In genomic region chr18:79439201-79440023, GRCh38 we compare ENCODE assay signal across 14 cellular contexts. TPM values are rescaled to one million over a fixed set of nuclear protein-coding genes. Genes with fewer than 3 reads are reported as not detected.
DNase-seq lines count a peak whose midpoint lies in the region; ATAC-seq, FAIRE-seq and TF ChIP-seq lines count a peak whose summit lies in the region.
"Had no signal": no experiment of that assay in that cellular context is flagged by ENCODE, and none has a peak within 500 bp of the region (broad histone marks: within the 10 kb centered on the region; RNA-seq: fewer than 3 reads in every experiment).

No MANE protein-coding gene starts in this region.

- DNase-seq in CD4-positive, alpha-beta memory T cell = peak; percentile 21 to 54 (median 28)
- peak; percentile 19 for DNase-seq in T-helper 2 cell treated with Interferon-gamma antibody and Interleukin-4, amounts not matched to agents 5 μg/mL and 100 μg/mL, for 36 hours (ENCODE audit: low spot score)
- DNase-seq in K562 (ENCODE audit: extremely low read depth in 1 of 4, low spot score in 3 of 4) (peak; percentile 24 to 49 (median 38)), small intestine (no peak), NOMO-1 treated with dmso at 0.1 percent for 144 hours (lab: John Stamatoyannopoulos, UW; ENCODE audit: unreplicated experiment) (no peak)
- DNase-seq: DMS 273 treated with DMSO at 0.1 percent for 48 hours, NCI-H2107 had no signal

- in situ Hi-C loops in K562 (cut with MboI) = no loop called here

- no peak for TF ChIP-seq EP300 in K562 (IDR thresholded peaks at IDR 0.05; ENCODE audit: low read length)

- peaks cover 27 to 70% (median 45%) of the 10 kb centered on the region in 4 donors for H3K4me1 Mint-ChIP-seq in CD4-positive, alpha-beta memory T cell
- peaks cover 11% of the 10 kb centered on the region for H3K4me1 Mint-ChIP-seq in T-helper 2 cell treated with Interferon-gamma antibody and Interleukin-4, amounts not matched to agents 5 μg/mL and 100 μg/mL, for 36 hours (ENCODE audit: low read depth)

- no peaks in the 10 kb centered on the region for H3K9me1 ChIP-seq in K562 (ENCODE audit: control insufficient read depth, insufficient read depth, low read length)

- no peak for TF ChIP-seq CTCF in K562 (IDR thresholded peaks at IDR 0.05 in 2 of 3, conservative IDR thresholded peaks at IDR 0.05 in 1 of 3; ENCODE audit: insufficient read depth in 2 of 3, low read depth in 1 of 3, low read length in 3 of 3)

- no peak for TF ChIP-seq POLR2A in K562 (conservative IDR thresholded peaks at IDR 0.05)

- intact Hi-C loops in CD4-positive, alpha-beta memory T cell (cut with micrococcal nuclease) = loop anchor here (5.0 kb wide), 1 partner anchor 37 kb away; no protein-coding TSS in a partner anchor
- intact Hi-C loops in K562 (cut with micrococcal nuclease) = no loop called here

- no peaks in the 10 kb centered on the region for H3K27me3 ChIP-seq in CD4-positive, alpha-beta memory T cell (ENCODE audit: insufficient read depth, low read length)
- no peaks in the 10 kb centered on the region for H3K27me3 ChIP-seq in K562 (ENCODE audit: control insufficient read depth in 2 of 2, insufficient read depth in 2 of 2, low read length in 2 of 2)
- H3K27me3 ChIP-seq in skeletal muscle tissue (ENCODE audit: control insufficient read depth in 3 of 3, insufficient read depth in 3 of 3, low read length in 3 of 3) = no peaks in the 10 kb centered on the region
- no peaks in the 10 kb centered on the region for H3K27me3 ChIP-seq in small intestine (ENCODE audit: control insufficient read depth in 2 of 2, insufficient read depth in 2 of 2, low read length in 2 of 2)

- CTCF ChIA-PET in CD4-positive, alpha-beta memory T cell (lab: Charles Lee; ENCODE audit: partially characterized antibody) = interaction anchor here (1.1 to 1.7 kb wide), 2 partner anchors 42 to 100 kb away, joined by 3 to 6 read pairs; no protein-coding TSS in a partner anchor
- CTCF ChIA-PET in K562 (lab: Yijun Ruan, JAX; ENCODE audit: low intra/inter-chr PET ratio) = no interaction called here

- no peak overlapping the region for H3K4me2 ChIP-seq in K562 (ENCODE audit: insufficient read depth, low read length)

- H3K27me3 Mint-ChIP-seq in CD4-positive, alpha-beta memory T cell = no peaks in the 10 kb centered on the region
- no peaks in the 10 kb centered on the region for H3K27me3 Mint-ChIP-seq in T-helper 2 cell treated with Interferon-gamma antibody and Interleukin-4, amounts not matched to agents 5 μg/mL and 100 μg/mL, for 36 hours (ENCODE audit: low read depth)
- H3K27me3 Mint-ChIP-seq: central memory CD8-positive, alpha-beta T cell had no signal

- H3K36me3 Mint-ChIP-seq in CD4-positive, alpha-beta memory T cell = peaks cover 7 to 47% of the 10 kb centered on the region in 2 donors
- H3K36me3 Mint-ChIP-seq in T-helper 2 cell treated with Interferon-gamma antibody and Interleukin-4, amounts not matched to agents 5 μg/mL and 100 μg/mL, for 36 hours (ENCODE audit: low read depth) = peaks cover 1% of the 10 kb centered on the region

- POLR2A ChIA-PET in CD4-positive, alpha-beta memory T cell (lab: Charles Lee; ENCODE audit: partially characterized antibody) = interaction anchor here (1.4 to 1.9 kb wide), 2 partner anchors 46 to 84 kb away, joined by 3 to 4 read pairs; no protein-coding TSS in a partner anchor
- POLR2A ChIA-PET in K562 (lab: Yijun Ruan, JAX) = interaction anchor here (0.6 to 0.7 kb wide), 3 partner anchors 8 to 43 kb away, joined by 3 to 4 read pairs (median 4); partner anchors contain the start of gene NFATC1

- no peak overlapping the region for H2AFZ ChIP-seq in K562 (ENCODE audit: low read depth, low read length)

- H3K9ac ChIP-seq in K562 (ENCODE audit: insufficient read depth in 1 of 2, low read depth in 2 of 2, low read length in 2 of 2) = no peak overlapping the region
- peak overlapping the region; percentile 58 to 80 (median 65) for H3K9ac ChIP-seq in skeletal muscle tissue (ENCODE audit: low read depth in 1 of 3, low read length in 3 of 3)

- TF ChIP-seq RAD21 in K562 (CRISPR knock-in tag; conservative IDR thresholded peaks at IDR 0.05 in 1 of 2, IDR thresholded peaks at IDR 0.05 in 1 of 2) = no peak

- peaks cover 10% of the 10 kb centered on the region for H3K36me3 ChIP-seq in CD4-positive, alpha-beta memory T cell (ENCODE audit: insufficient read depth, low read length)
- H3K36me3 ChIP-seq in K562 (ENCODE audit: control insufficient read depth, insufficient read depth, low read length) = no peaks in the 10 kb centered on the region; the same call in 1 of the 3 replicates
- peaks cover 2 to 8% (median 8%) of the 10 kb centered on the region in 3 donors for H3K36me3 ChIP-seq in skeletal muscle tissue (ENCODE audit: control insufficient read depth in 3 of 3, insufficient read depth in 3 of 3, low read length in 3 of 3)
- H3K36me3 ChIP-seq in small intestine (ENCODE audit: control insufficient read depth in 2 of 2, insufficient read depth in 2 of 2, low read length in 2 of 2) = peaks cover 0 to 3% of the 10 kb centered on the region in 2 donors

- H3K4me3 ChIP-seq in CD4-positive, alpha-beta memory T cell (ENCODE audit: low read length in 2 of 2) = no peak overlapping the region
- H3K4me3 ChIP-seq in K562 = no peak overlapping the region
- peak overlapping the region; percentile 53 to 54 (median 54) for H3K4me3 ChIP-seq in skeletal muscle tissue (ENCODE audit: low read length in 3 of 3)
- H3K4me3 ChIP-seq in small intestine (ENCODE audit: low read depth in 1 of 2, low read length in 2 of 2) = no peak overlapping the region
- H3K4me3 ChIP-seq: skin epidermis had no signal

- peak; percentile 11 for FAIRE-seq in K562 (lab: Jason Lieb, UNC)
- FAIRE-seq in small intestine (lab: Jason Lieb, UNC) = no peak
- FAIRE-seq: urothelium cell line had no signal

- H4K20me1 ChIP-seq in K562 (replicated peaks; ENCODE audit: control insufficient read depth, insufficient read depth, low read length) = 0 out of 2 replicates have a peak, but pooled peaks cover 4% of the 10 kb centered on the region

- H3K27ac Mint-ChIP-seq in CD4-positive, alpha-beta memory T cell = peak overlapping the region in 5 of 7 donors; percentile 34 to 78 (median 76)
- no peak overlapping the region for H3K27ac Mint-ChIP-seq in T-helper 2 cell treated with Interferon-gamma antibody and Interleukin-4, amounts not matched to agents 5 μg/mL and 100 μg/mL, for 36 hours
- H3K27ac Mint-ChIP-seq: T-helper 1 cell treated with Interleukin-12 subunit alpha and Interleukin-12 subunit beta and Interleukin-4 antibody, amounts not matched to agents 30 μg/mL and 1 μg/mL, for 36 hours had no signal

- no peaks in the 10 kb centered on the region for H3K79me2 ChIP-seq in K562 (ENCODE audit: control insufficient read depth, insufficient read depth, low read length)

- H3K9me3 ChIP-seq in CD4-positive, alpha-beta memory T cell (ENCODE audit: control insufficient read depth in 1 of 2, low read length in 2 of 2) = no peaks in the 10 kb centered on the region
- H3K9me3 ChIP-seq in K562 (replicated peaks; ENCODE audit: control insufficient read depth, insufficient read depth, low read depth, low read length) (no peaks in the 10 kb centered on the region), skeletal muscle tissue (ENCODE audit: control insufficient read depth in 3 of 3, low read length in 3 of 3) (no peaks in the 10 kb centered on the region), small intestine (ENCODE audit: control insufficient read depth, low read depth) (no peaks in the 10 kb centered on the region)

- H3K27ac ChIP-seq in CD4-positive, alpha-beta memory T cell (ENCODE audit: low read depth, low read length) = no peak overlapping the region
- H3K27ac ChIP-seq in K562 (ENCODE audit: extremely low read depth, low read depth, low read length) (no peak overlapping the region), skeletal muscle tissue (ENCODE audit: low read depth, low read length) (peak overlapping the region; percentile 78), small intestine (ENCODE audit: low read depth in 1 of 2, low read length in 1 of 2) (no peak overlapping the region)

- BruUV-seq in K562 (replicated peaks; lab: Mats Ljungman, UMichigan) = no TSS peak

- peak overlapping the region in 1 of 8 donors; percentile 26 for H3K4me3 Mint-ChIP-seq in CD4-positive, alpha-beta memory T cell
- no peak overlapping the region for H3K4me3 Mint-ChIP-seq in T-helper 2 cell treated with Interferon-gamma antibody and Interleukin-4, amounts not matched to agents 5 μg/mL and 100 μg/mL, for 36 hours
- H3K4me3 Mint-ChIP-seq: central memory CD8-positive, alpha-beta T cell; T-helper 1 cell treated with Interleukin-12 subunit alpha and Interleukin-12 subunit beta and Interleukin-4 antibody, amounts not matched to agents 30 μg/mL and 1 μg/mL, for 36 hours had no signal

- peaks cover 27% of the 10 kb centered on the region for H3K4me1 ChIP-seq in CD4-positive, alpha-beta memory T cell (ENCODE audit: insufficient read depth, low read length)
- H3K4me1 ChIP-seq in K562 (replicated peaks in 1 of 2; ENCODE audit: control insufficient read depth in 2 of 2, insufficient read depth in 2 of 2, low read length in 2 of 2) (peaks cover 7 to 46% of the 10 kb centered on the region in 2 experiments; a peak in 4 of 5 replicates), skeletal muscle tissue (ENCODE audit: control insufficient read depth in 3 of 3, insufficient read depth in 3 of 3, low read length in 3 of 3) (peaks cover 14 to 59% (median 31%) of the 10 kb centered on the region in 3 donors), small intestine (ENCODE audit: control insufficient read depth in 2 of 2, insufficient read depth in 1 of 2, low read depth in 1 of 2, low read length in 1 of 2) (no peaks in the 10 kb centered on the region)

- no peaks in the 10 kb centered on the region for H3K9me3 Mint-ChIP-seq in CD4-positive, alpha-beta memory T cell
- H3K9me3 Mint-ChIP-seq in T-helper 2 cell treated with Interferon-gamma antibody and Interleukin-4, amounts not matched to agents 5 μg/mL and 100 μg/mL, for 36 hours = no peaks in the 10 kb centered on the region
- H3K9me3 Mint-ChIP-seq: central memory CD8-positive, alpha-beta T cell; T-helper 1 cell treated with Interleukin-12 subunit alpha and Interleukin-12 subunit beta and Interleukin-4 antibody, amounts not matched to agents 30 μg/mL and 1 μg/mL, for 36 hours had no signal

- ATAC-seq in K562 (peak; percentile 79), HG02884 (IDR thresholded peaks at IDR 0.05; ENCODE audit: unreplicated experiment) (no peak), SK-N-SH treated with all-trans-retinoic acid at 6 μM for 48 hours (no peak)

- 51% methylated on average over 29 of the region's 39 CpGs for WGBS in K562 (ENCODE audit: insufficient coverage, low coverage, missing lambda C conversion rate)
- WGBS in small intestine, 3 donors = 56 to 66% (median 59%) methylated on average over 39 of the region's 39 CpGs

RNA-seq across cellular contexts. Expression of gene NFATC1, which starts 43.7 kb away (rescaled TPM):
- 10 to 100 TPM; 64.3 to 69.6 TPM for total RNA-seq in CD4-positive, alpha-beta memory T cell
- polyA plus RNA-seq in CD4-positive, alpha-beta memory T cell = 10 to 100 TPM; 15.3 to 45.5 TPM
- total RNA-seq in K562 (2011; cell fraction: chromatin; rRNA removed; ENCODE audit: low replicate concordance) = 22.7 and 26.3 TPM in 2 replicates
- 11.4 and 14.5 TPM in 2 replicates for total RNA-seq in K562 (2011; cell fraction: nucleolus; rRNA removed)
- total RNA-seq in K562 (2011; cell fraction: nucleoplasm; rRNA removed) = 10.2 and 10.4 TPM in 2 replicates
- total RNA-seq in K562 (2014; rRNA removed) = 2.5 and 5.3 TPM in 2 replicates
- total RNA-seq in K562 (2014; rRNA removed; fragmentation: Illumina TruSeq; extraction: Trizol) = 2.1 and 2.3 TPM in 2 replicates
- total RNA-seq in K562 (2015; rRNA removed; fragmentation: Illumina TruSeq; extraction: Trizol) = 2.2 and 2.8 TPM in 2 replicates
- total RNA-seq in K562 (2021) = 13.7 and 16.4 TPM in 2 replicates
- polyA plus RNA-seq in K562 (2011; rRNA removed) = 1.9 and 2.4 TPM in 2 replicates
- 2.8 and 3.7 TPM in 2 replicates for polyA plus RNA-seq in K562 (2011; cell fraction: cytosol; rRNA removed)
- polyA plus RNA-seq in K562 (2011; cell fraction: nucleus; rRNA removed) = 6.6 and 10.1 TPM in 2 replicates
- polyA plus RNA-seq in K562 (2012) = 8.3 and 8.6 TPM in 2 replicates
- polyA plus RNA-seq in K562 (2014; fragmentation: Illumina TruSeq; extraction: Trizol) = 6.1 and 9.6 TPM in 2 replicates
- polyA plus RNA-seq in K562 (2014; fragmentation: Nextera tagmentation; extraction: Ambion mirVana) = 1 to 10 TPM; 1.1 to 1.2 TPM
- polyA plus RNA-seq in K562 (2014; rRNA removed) = 2.6 and 6.3 TPM in 2 replicates
- polyA minus RNA-seq in K562 (2011; rRNA and poly(A)+ RNA removed) = 2.5 and 4.0 TPM in 2 replicates
- polyA minus RNA-seq in K562 (2011; cell fraction: cytosol; rRNA and poly(A)+ RNA removed) = 7.3 and 13.0 TPM in 2 replicates
- polyA minus RNA-seq in K562 (2011; cell fraction: nucleus; rRNA and poly(A)+ RNA removed) = 6.7 and 6.9 TPM in 2 replicates
- 10.4 TPM for total RNA-seq in skeletal muscle tissue
- polyA plus RNA-seq in small intestine = 1 to 10 TPM in 2 of 3 donors, under 1 TPM in 1; 0.67 to 5.9 (median 2.2) TPM

Comparison
In these comparisons a context has a peak if more than half of its experiments do, and no peak if none do; other contexts are left out.
1. DNase-seq: peak in CD4-positive, alpha-beta memory T cell (5 of 5), T-helper 2 cell treated with Interferon-gamma antibody and Interleukin-4, amounts not matched to agents 5 μg/mL and 100 μg/mL, for 36 hours (single experiment) and K562 (4 of 4); none in small intestine (single experiment) and NOMO-1 treated with dmso at 0.1 percent for 144 hours (single experiment).
2. H3K4me3 ChIP-seq: peak in skeletal muscle tissue (3 of 3); none in CD4-positive, alpha-beta memory T cell (0 of 2), K562 (single experiment) and small intestine (0 of 2).
3. H3K9ac ChIP-seq: peak in skeletal muscle tissue (3 of 3); none in K562 (0 of 2).